Comparison of ENCODE assay signal across 8 cellular contexts in the genomic region with DNA sequence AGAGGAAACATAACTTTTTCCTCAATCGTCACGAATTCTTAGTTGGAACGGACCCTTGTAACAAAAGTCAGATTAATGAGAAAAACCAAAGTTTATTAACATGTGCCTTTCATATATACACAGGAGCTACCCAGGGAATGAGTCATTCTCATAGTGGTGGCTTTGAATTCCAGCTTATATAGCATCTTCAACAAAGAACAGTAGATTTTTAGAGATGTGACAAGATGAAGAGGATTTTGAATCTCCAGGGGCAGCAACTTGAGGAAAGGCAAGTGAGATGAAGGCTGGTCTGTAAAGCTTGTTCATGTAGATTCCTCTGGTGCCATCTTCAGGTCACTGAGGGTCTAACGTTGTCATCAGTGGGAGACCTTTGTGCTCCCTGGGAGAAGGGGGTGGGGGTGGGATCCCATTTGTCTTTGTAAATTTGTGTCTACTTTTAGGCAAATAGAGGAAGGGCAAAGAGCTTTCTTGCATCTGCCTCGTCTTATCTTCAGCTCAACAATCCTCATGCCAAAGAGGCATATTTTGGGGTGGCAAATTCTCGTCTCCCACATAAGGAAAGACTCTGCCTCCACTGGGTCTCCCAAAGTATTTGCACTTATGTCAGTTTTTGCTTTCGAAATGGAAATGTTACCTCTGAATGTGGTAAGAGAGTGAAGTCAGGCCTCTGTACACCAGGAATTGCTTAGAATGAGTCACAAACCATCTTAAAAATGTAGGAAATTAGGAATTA. TPM values are rescaled to one million over a fixed set of nuclear protein-coding genes. Genes with fewer than 3 reads are reported as not detected.
A peak's percentile ranks its signal among the peaks of the same experiment; 100 is the strongest.
DNase-seq lines count a peak whose midpoint lies in the region; ATAC-seq, FAIRE-seq and TF ChIP-seq lines count a peak whose summit lies in the region.

No MANE protein-coding gene starts in this region.

- H3K4me2 ChIP-seq in DOHH2 (ENCODE audit: low read length) (no peak overlapping the region), astrocyte (ENCODE audit: low read length) (peak overlapping the region; percentile 61)

- H3K9me2 ChIP-seq in DOHH2 (replicated peaks; ENCODE audit: control insufficient read depth, low read length), result no peaks in the 10 kb centered on the region

- no peak overlapping the region for H2AFZ ChIP-seq in astrocyte (ENCODE audit: low read depth, low read length)

- H3K79me2 ChIP-seq in DOHH2 (ENCODE audit: control insufficient read depth, low read length) (no peaks in the 10 kb centered on the region), astrocyte (ENCODE audit: insufficient read depth, low read length) (no peaks in the 10 kb centered on the region)

- ATAC-seq in GM18858 (IDR thresholded peaks at IDR 0.05; ENCODE audit: unreplicated experiment), result no peak
- no peak for ATAC-seq in HG03097 (IDR thresholded peaks at IDR 0.05; ENCODE audit: low FRiP score, unreplicated experiment)

- H3K9me3 ChIP-seq in DOHH2 (ENCODE audit: control insufficient read depth, insufficient read depth, low read length) (no peaks in the 10 kb centered on the region), astrocyte (ENCODE audit: insufficient read depth, low read depth, low read length) (no peaks in the 10 kb centered on the region)

- peak overlapping the region; percentile 92 for H3K27ac Mint-ChIP-seq in astrocyte (ENCODE audit: unreplicated experiment)

- no peak overlapping the region for H3K4me3 Mint-ChIP-seq in astrocyte (ENCODE audit: unreplicated experiment)

- TF ChIP-seq CTCF in DOHH2 (IDR thresholded peaks at IDR 0.05; ENCODE audit: low read depth, low read length, poor library complexity, severe bottlenecking) (peak; percentile 57), astrocyte (IDR thresholded peaks at IDR 0.05; ENCODE audit: insufficient read depth, low read depth, low read length) (no peak)

- no peaks in the 10 kb centered on the region for H3F3A ChIP-seq in DOHH2 (ENCODE audit: control insufficient read depth, insufficient read depth)

- H3K4me1 Mint-ChIP-seq in astrocyte (ENCODE audit: low read depth, unreplicated experiment), result peaks cover 44% of the 10 kb centered on the region

- H3K4me3 ChIP-seq in DOHH2 (ENCODE audit: low read length), result no peak overlapping the region
- peak overlapping the region; percentile 20 for H3K4me3 ChIP-seq in astrocyte (ENCODE audit: insufficient read depth, low read depth, low read length)

- H3K9ac ChIP-seq in astrocyte (ENCODE audit: low read length), result peak overlapping the region; percentile 63

- no peaks in the 10 kb centered on the region for H3K4me1 ChIP-seq in DOHH2 (ENCODE audit: control insufficient read depth, low read length)
- peaks cover 37% of the 10 kb centered on the region for H3K4me1 ChIP-seq in astrocyte (ENCODE audit: insufficient read depth, low read length)

- DNase-seq in HuH-7 (ENCODE audit: low spot score) (peak; percentile 50), astrocyte (ENCODE audit: low read depth) (peak; percentile 89), myocyte (ENCODE audit: low read depth) (peak; percentile 82), NCI-H446 treated with DMSO at 0.1 percent for 48 hours (lab: John Stamatoyannopoulos, UW) (no peak), NCI-H1694 (lab: John Stamatoyannopoulos, UW) (no peak)

- no peak overlapping the region for H3K27ac ChIP-seq in DOHH2 (ENCODE audit: low read depth, low read length)
- H3K27ac ChIP-seq in astrocyte (ENCODE audit: low read depth, low read length), result peak overlapping the region; percentile 81

- H3K27me3 ChIP-seq in DOHH2 (ENCODE audit: control insufficient read depth, low read length), result peaks cover 5% of the 10 kb centered on the region
- H3K27me3 ChIP-seq in astrocyte (ENCODE audit: insufficient read depth, low read length), result no peaks in the 10 kb centered on the region

- no peaks in the 10 kb centered on the region for H3K9me3 Mint-ChIP-seq in astrocyte (ENCODE audit: unreplicated experiment)

- no peaks in the 10 kb centered on the region for H3K36me3 Mint-ChIP-seq in astrocyte (ENCODE audit: low read depth, unreplicated experiment)

- no peaks in the 10 kb centered on the region for H4K20me1 ChIP-seq in DOHH2 (ENCODE audit: control insufficient read depth, insufficient read depth, low read depth, low read length)
- no peaks in the 10 kb centered on the region for H4K20me1 ChIP-seq in astrocyte (ENCODE audit: insufficient read depth, low read length)

- peaks cover 2% of the 10 kb centered on the region for H3K27me3 Mint-ChIP-seq in astrocyte (ENCODE audit: low read depth, unreplicated experiment)

- H3K36me3 ChIP-seq in DOHH2 (ENCODE audit: control insufficient read depth, low read length), result no peaks in the 10 kb centered on the region
- H3K36me3 ChIP-seq in astrocyte (ENCODE audit: insufficient read depth, low read length), result no peaks in the 10 kb centered on the region

- no peak for FAIRE-seq in astrocyte (lab: Jason Lieb, UNC)

RNA-seq across cellular contexts. Expression of gene CLEC3B, which starts 29.5 kb away (rescaled TPM):
- total RNA-seq in astrocyte (0.32 TPM in 1 of 2 replicates, not detected in the other), myocyte (0.75 TPM in 1 of 2 replicates, not detected in the other)
- polyA plus RNA-seq in myocyte (2012), result 2.9 TPM

Comparison
In these comparisons a context has a peak if more than half of its experiments do, and no peak if none do; other contexts are left out.
1. DNase-seq: peak in HuH-7 (single experiment), astrocyte (single experiment) and myocyte (single experiment); none in NCI-H446 treated with DMSO at 0.1 percent for 48 hours (single experiment) and NCI-H1694 (single experiment).